In genomic region chr10:75643405-75643804, GRCh38 we compare ENCODE assay signal across 37 cellular contexts.
"Had no signal": no experiment of that assay in that cellular context is flagged by ENCODE, and none has a peak within 500 bp of the region (broad histone marks: within the 10 kb centered on the region; RNA-seq: fewer than 3 reads in every experiment).

No MANE protein-coding gene starts in this region.

- H3K36me3 ChIP-seq: adrenal gland, ascending aorta, brain microvascular endothelial cell, breast epithelium, cardiac muscle cell had no signal

- H3K27ac ChIP-seq: adrenal gland, ascending aorta, body of pancreas, brain microvascular endothelial cell, breast epithelium, cardiac muscle cell had no signal

- H3K4me1 Mint-ChIP-seq: activated naive CD4-positive, alpha-beta T cell treated with anti-CD3 and anti-CD28 coated beads, Interleukin-2, amount 10 ng/mL, durations not matched to agents 7 days and 5 days; activated naive CD4-positive, alpha-beta T cell treated with anti-CD3 and anti-CD28 coated beads, Interleukin-2, amount 50 U/mL, for 24 hours; activated naive CD8-positive, alpha-beta T cell treated with anti-CD3 and anti-CD28 coated beads, Interleukin-2, amount 10 ng/mL, durations not matched to agents 7 days and 5 days; activated naive CD8-positive, alpha-beta T cell treated with anti-CD3 and anti-CD28 coated beads, Interleukin-2, amount 50 U/mL, for 24 hours; activated T-helper 17 cell treated with anti-CD3 and anti-CD28 coated beads, Interleukin-2, amount 50 U/mL, for 72 hours; central memory CD8-positive, alpha-beta T cell had no signal

- H3K4me3 ChIP-seq: adrenal gland, ascending aorta, body of pancreas, breast epithelium, cardiac muscle cell had no signal

- H3K9me3 ChIP-seq: adrenal gland, ascending aorta, body of pancreas, breast epithelium had no signal

- H3K27me3 ChIP-seq: adrenal gland, ascending aorta, body of pancreas, brain microvascular endothelial cell, breast epithelium had no signal

- H3K36me3 Mint-ChIP-seq: activated naive CD4-positive, alpha-beta T cell treated with anti-CD3 and anti-CD28 coated beads, Interleukin-2, amount 10 ng/mL, durations not matched to agents 7 days and 5 days; activated naive CD4-positive, alpha-beta T cell treated with anti-CD3 and anti-CD28 coated beads, Interleukin-2, amount 50 U/mL, for 24 hours; activated naive CD4-positive, alpha-beta T cell treated with anti-CD3 and anti-CD28 coated beads, Interleukin-2, amount 50 U/mL, for 72 hours; activated naive CD8-positive, alpha-beta T cell; activated naive CD8-positive, alpha-beta T cell treated with anti-CD3 and anti-CD28 coated beads, Interleukin-2, amount 10 ng/mL, durations not matched to agents 7 days and 5 days; brain had no signal

- H3K4me1 ChIP-seq: ascending aorta, body of pancreas, breast epithelium had no signal

- H3K9me3 Mint-ChIP-seq: activated naive CD4-positive, alpha-beta T cell treated with anti-CD3 and anti-CD28 coated beads for 36 hours; activated naive CD4-positive, alpha-beta T cell treated with anti-CD3 and anti-CD28 coated beads, Interleukin-2, amount 10 ng/mL, durations not matched to agents 7 days and 5 days; activated naive CD4-positive, alpha-beta T cell treated with anti-CD3 and anti-CD28 coated beads, Interleukin-2, amount 50 U/mL, for 24 hours; activated naive CD4-positive, alpha-beta T cell treated with anti-CD3 and anti-CD28 coated beads, Interleukin-2, amount 50 U/mL, for 72 hours; activated naive CD8-positive, alpha-beta T cell treated with anti-CD3 and anti-CD28 coated beads, Interleukin-2, amount 10 ng/mL, durations not matched to agents 7 days and 5 days; activated naive CD8-positive, alpha-beta T cell treated with anti-CD3 and anti-CD28 coated beads, Interleukin-2, amount 50 U/mL, for 24 hours; activated T-cell treated with anti-CD3 and anti-CD28 coated beads, Interleukin-2, amount 50 U/mL, for 24 hours; activated T-cell treated with anti-CD3 and anti-CD28 coated beads, Interleukin-2, amount 50 U/mL, for 4 hours; activated T-cell treated with anti-CD3 and anti-CD28 coated beads, Interleukin-2, amount 50 U/mL, for 72 hours; activated T-helper 1 cell treated with anti-CD3 and anti-CD28 coated beads, Interleukin-12 subunit alpha, Interleukin-12 subunit beta, Interleukin-2, Interleukin-4 antibody, amounts not matched to agents 30 ng/mL and 10 ng/mL and 1 ng/mL, durations not matched to agents 14 hours and 24 hours and 36 hours; activated T-helper 17 cell treated with anti-CD3 and anti-CD28 coated beads, Interleukin-2, amount 50 U/mL, for 72 hours; activated T-helper 2 cell treated with anti-CD3 and anti-CD28 coated beads, Interferon-gamma antibody, Interleukin-2, Interleukin-4, amounts not matched to agents 10 μg/mL and 5 μg/mL and 100 μg/mL, durations not matched to agents 14 hours and 24 hours and 36 hours; central memory CD8-positive, alpha-beta T cell had no signal

- ATAC-seq: activated naive CD4-positive, alpha-beta T cell treated with anti-CD3 and anti-CD28 coated beads, Interleukin-2, amount 50 U/mL, for 72 hours; activated naive CD8-positive, alpha-beta T cell treated with anti-CD3 and anti-CD28 coated beads, Interleukin-2, amount 50 U/mL, for 24 hours; activated T-cell treated with anti-CD3 and anti-CD28 coated beads, Interleukin-2, amount 50 U/mL, for 4 hours; activated T-cell treated with anti-CD3 and anti-CD28 coated beads, Interleukin-2, amount 50 U/mL, for 72 hours; activated T-helper 17 cell treated with anti-CD3 and anti-CD28 coated beads, Interleukin-2, amount 50 U/mL, for 72 hours; body of pancreas had no signal

- H3K27ac Mint-ChIP-seq: activated naive CD4-positive, alpha-beta T cell treated with anti-CD3 and anti-CD28 coated beads for 36 hours; activated naive CD4-positive, alpha-beta T cell treated with anti-CD3 and anti-CD28 coated beads, Interleukin-2, amount 10 ng/mL, durations not matched to agents 7 days and 5 days; activated naive CD4-positive, alpha-beta T cell treated with anti-CD3 and anti-CD28 coated beads, Interleukin-2, amount 50 U/mL, for 24 hours; activated naive CD4-positive, alpha-beta T cell treated with anti-CD3 and anti-CD28 coated beads, Interleukin-2, amount 50 U/mL, for 72 hours; activated naive CD8-positive, alpha-beta T cell; activated naive CD8-positive, alpha-beta T cell treated with anti-CD3 and anti-CD28 coated beads, Interleukin-2, amount 10 ng/mL, durations not matched to agents 7 days and 5 days; activated naive CD8-positive, alpha-beta T cell treated with anti-CD3 and anti-CD28 coated beads, Interleukin-2, amount 50 U/mL, for 24 hours; activated T-cell treated with anti-CD3 and anti-CD28 coated beads, Interleukin-2, amount 50 U/mL, for 24 hours; activated T-cell treated with anti-CD3 and anti-CD28 coated beads, Interleukin-2, amount 50 U/mL, for 72 hours; activated T-helper 1 cell treated with anti-CD3 and anti-CD28 coated beads, Interleukin-12 subunit alpha, Interleukin-12 subunit beta, Interleukin-2, Interleukin-4 antibody, amounts not matched to agents 30 ng/mL and 10 ng/mL and 1 ng/mL, durations not matched to agents 14 hours and 24 hours and 36 hours; activated T-helper 17 cell treated with anti-CD3 and anti-CD28 coated beads, Interleukin-2, amount 50 U/mL, for 72 hours; activated T-helper 2 cell treated with anti-CD3 and anti-CD28 coated beads, Interferon-gamma antibody, Interleukin-2, Interleukin-4, amounts not matched to agents 10 μg/mL and 5 μg/mL and 100 μg/mL, durations not matched to agents 14 hours and 24 hours and 36 hours; brain had no signal

- DNase-seq: activated effector memory CD4-positive, alpha-beta T cell treated with anti-CD3 and anti-CD28 coated beads, Interleukin-2, amount 50 U/mL, for 16 hours; activated effector memory CD4-positive, alpha-beta T cell treated with Interleukin-2 at 50 U/mL for 16 hours; activated gamma-delta T cell; activated gamma-delta T cell treated with Interleukin-2 at 50 U/mL for 16 hours; activated naive CD4-positive, alpha-beta T cell; activated naive CD4-positive, alpha-beta T cell treated with anti-CD3 and anti-CD28 coated beads for 36 hours; activated naive CD4-positive, alpha-beta T cell treated with anti-CD3 and anti-CD28 coated beads, Interleukin-2, amount 10 ng/mL, durations not matched to agents 7 days and 5 days; activated naive CD4-positive, alpha-beta T cell treated with anti-CD3 and anti-CD28 coated beads, Interleukin-2, amount 50 U/mL, for 16 hours; activated naive CD4-positive, alpha-beta T cell treated with Interleukin-2 at 50 U/mL for 16 hours; activated naive CD8-positive, alpha-beta T cell treated with anti-CD3 and anti-CD28 coated beads, Interleukin-2, amount 10 ng/mL, durations not matched to agents 7 days and 5 days; activated naive CD8-positive, alpha-beta T cell treated with anti-CD3 and anti-CD28 coated beads, Interleukin-2, amount 50 U/mL, for 24 hours; activated T-cell treated with anti-CD3 and anti-CD28 coated beads, Interleukin-2, amount 50 U/mL, for 1 hour; activated T-cell treated with anti-CD3 and anti-CD28 coated beads, Interleukin-2, amount 50 U/mL, for 24 hours; activated T-cell treated with anti-CD3 and anti-CD28 coated beads, Interleukin-2, amount 50 U/mL, for 4 hours; activated T-cell treated with anti-CD3 and anti-CD28 coated beads, Interleukin-2, amount 50 U/mL, for 48 hours; activated T-cell treated with anti-CD3 and anti-CD28 coated beads, Interleukin-2, amount 50 U/mL, for 72 hours; adrenal gland; amniotic stem cell; amygdala; anterior cingulate cortex; aorta; body of pancreas; brain microvascular endothelial cell; caudate nucleus; central memory CD4-positive, alpha-beta T cell; cerebellar nuclear complex had no signal

- H3K4me3 Mint-ChIP-seq: activated naive CD4-positive, alpha-beta T cell treated with anti-CD3 and anti-CD28 coated beads for 36 hours; activated naive CD4-positive, alpha-beta T cell treated with anti-CD3 and anti-CD28 coated beads, Interleukin-2, amount 10 ng/mL, durations not matched to agents 7 days and 5 days; activated naive CD4-positive, alpha-beta T cell treated with anti-CD3 and anti-CD28 coated beads, Interleukin-2, amount 50 U/mL, for 24 hours; activated naive CD8-positive, alpha-beta T cell; activated naive CD8-positive, alpha-beta T cell treated with anti-CD3 and anti-CD28 coated beads, Interleukin-2, amount 10 ng/mL, durations not matched to agents 7 days and 5 days; activated naive CD8-positive, alpha-beta T cell treated with anti-CD3 and anti-CD28 coated beads, Interleukin-2, amount 50 U/mL, for 24 hours; activated T-cell treated with anti-CD3 and anti-CD28 coated beads, Interleukin-2, amount 50 U/mL, for 24 hours; activated T-cell treated with anti-CD3 and anti-CD28 coated beads, Interleukin-2, amount 50 U/mL, for 4 hours; activated T-cell treated with anti-CD3 and anti-CD28 coated beads, Interleukin-2, amount 50 U/mL, for 72 hours; activated T-helper 1 cell treated with anti-CD3 and anti-CD28 coated beads, Interleukin-12 subunit alpha, Interleukin-12 subunit beta, Interleukin-2, Interleukin-4 antibody, amounts not matched to agents 30 ng/mL and 10 ng/mL and 1 ng/mL, durations not matched to agents 14 hours and 24 hours and 36 hours; activated T-helper 17 cell treated with anti-CD3 and anti-CD28 coated beads, Interleukin-2, amount 50 U/mL, for 72 hours; brain; central memory CD8-positive, alpha-beta T cell had no signal
